ENCODE assay signal across 29 cellular contexts in the genomic region with DNA sequence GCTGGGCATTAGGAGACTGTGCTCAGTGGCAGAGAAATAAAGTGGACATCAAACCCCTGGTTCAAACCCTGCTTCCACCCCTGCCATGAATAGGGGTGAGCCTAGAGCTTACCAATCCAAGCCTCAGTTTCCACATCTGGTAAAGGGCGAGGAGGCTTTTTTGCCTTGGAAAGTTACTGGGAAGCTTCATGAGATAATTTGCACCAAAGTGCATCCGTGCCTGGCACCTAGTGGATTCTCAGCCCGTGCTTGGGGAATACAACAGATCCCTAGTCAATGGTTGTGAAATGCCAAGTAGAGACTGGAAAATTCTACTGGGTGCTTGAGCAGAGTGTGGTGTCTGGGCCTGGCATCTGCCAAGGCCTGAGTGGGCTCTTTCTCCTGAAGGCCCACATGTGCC.
"Had no signal": no experiment of that assay in that cellular context is flagged by ENCODE, and none has a peak within 500 bp of the region (broad histone marks: within the 10 kb centered on the region; RNA-seq: fewer than 3 reads in every experiment).

No MANE protein-coding gene starts in this region.

- H3K36me3 ChIP-seq: heart left ventricle, left lung, lower lobe of right lung, ovary, sigmoid colon, stomach, thoracic aorta, tibial artery, uterus had no signal

- DNase-seq: heart left ventricle; hypothalamus; immature natural killer cell; kidney; left lung; lower lobe of right lung; mammary epithelial cell; mesenchymal stem cell; naive B cell; natural killer cell; nephron progenitor cell; small intestine; stimulated activated CD4-positive, alpha-beta T cell treated with anti-CD3 and anti-CD28 coated beads, Interleukin-1b, Interleukin-23, amount 100 ng/mL, for 48 hours; stimulated activated CD4-positive, alpha-beta T cell treated with anti-CD3 and anti-CD28 coated beads, Interleukin-2, amount 100 ng/mL, for 48 hours; stimulated activated CD4-positive, alpha-beta T cell treated with anti-CD3 and anti-CD28 coated beads, Interleukin-4, amount 100 ng/mL, for 4 hours; stimulated activated CD8-positive, alpha-beta memory T cell treated with anti-CD3 and anti-CD28 coated beads, Interleukin-4, amount 100 ng/mL, for 48 hours; stimulated activated naive B cell treated with anti-CD40 and anti-IgM and Interleukin-4, amounts not matched to agents 10 μg/mL and 1 μg/mL and 100 μg/mL, for 72 hours; stimulated activated naive CD8-positive, alpha-beta T cell treated with anti-CD3 and anti-CD28 coated beads, Interleukin-15, Interleukin-2, amounts not matched to agents 100 U/mL and 50 U/mL, for 24 hours; stomach; trophoblast cell; uterus had no signal

- H3K27me3 ChIP-seq: heart left ventricle, left lung, ovary, sigmoid colon, stomach, tibial artery, uterus had no signal

- H3K4me3 Mint-ChIP-seq: immature natural killer cell; mesothelial cell of epicardium; naive B cell; natural killer cell; stimulated activated naive B cell treated with anti-CD40 and anti-IgM and Interleukin-4, amounts not matched to agents 10 μg/mL and 1 μg/mL and 100 μg/mL, for 72 hours had no signal

- H3K36me3 Mint-ChIP-seq: immature natural killer cell; mesothelial cell of epicardium; naive B cell; natural killer cell; stimulated activated naive B cell treated with anti-CD40 and anti-IgM and Interleukin-4, amounts not matched to agents 10 μg/mL and 1 μg/mL and 100 μg/mL, for 72 hours had no signal

- H3K4me1 Mint-ChIP-seq: immature natural killer cell; naive B cell; natural killer cell; stimulated activated naive B cell treated with anti-CD40 and anti-IgM and Interleukin-4, amounts not matched to agents 10 μg/mL and 1 μg/mL and 100 μg/mL, for 72 hours had no signal

- H3K4me3 ChIP-seq: heart left ventricle, left lung, lower lobe of right lung, ovary, psoas muscle, sigmoid colon, stomach, thoracic aorta, tibial artery, uterus had no signal

- H3K9me3 ChIP-seq: heart left ventricle, left lung, lower lobe of right lung, ovary, psoas muscle, sigmoid colon, stomach, thoracic aorta, tibial artery, uterus had no signal

- H3K4me1 ChIP-seq: left lung, tibial artery, uterus had no signal

- H3K27ac Mint-ChIP-seq: immature natural killer cell; naive B cell; natural killer cell; stimulated activated naive B cell treated with anti-CD40 and anti-IgM and Interleukin-4, amounts not matched to agents 10 μg/mL and 1 μg/mL and 100 μg/mL, for 72 hours had no signal

- H3K9me3 Mint-ChIP-seq: immature natural killer cell; mesothelial cell of epicardium; natural killer cell; nephron progenitor cell; stimulated activated naive B cell treated with anti-CD40 and anti-IgM and Interleukin-4, amounts not matched to agents 10 μg/mL and 1 μg/mL and 100 μg/mL, for 72 hours had no signal

- FAIRE-seq: islet of Langerhans, kidney, small intestine had no signal

- H3K27ac ChIP-seq: heart left ventricle, left lung, lower lobe of right lung, ovary, psoas muscle, sigmoid colon, stomach, thoracic aorta, tibial artery, uterus had no signal

- ATAC-seq: heart left ventricle; left colon; left lung; lower lobe of right lung; natural killer cell; psoas muscle; stimulated activated naive B cell treated with anti-CD40 and anti-IgM and Interleukin-4, amounts not matched to agents 10 μg/mL and 1 μg/mL and 100 μg/mL, for 72 hours; stimulated activated naive CD8-positive, alpha-beta T cell treated with anti-CD3 and anti-CD28 coated beads, Interleukin-15, Interleukin-2, amounts not matched to agents 100 U/mL and 50 U/mL, for 24 hours had no signal
